ENCODE assay signal across 9 cellular contexts in genomic region chr3:88149146-88149515, GRCh38. TPM values are rescaled to one million over a fixed set of nuclear protein-coding genes. Genes with fewer than 3 reads are reported as not detected.
A peak's percentile ranks its signal among the peaks of the same experiment; 100 is the strongest.
DNase-seq lines count a peak whose midpoint lies in the region; ATAC-seq, FAIRE-seq and TF ChIP-seq lines count a peak whose summit lies in the region.
"Had no signal": no experiment of that assay in that cellular context is flagged by ENCODE, and none has a peak within 500 bp of the region (broad histone marks: within the 10 kb centered on the region; RNA-seq: fewer than 3 reads in every experiment).

No MANE protein-coding gene starts in this region.

- no peaks in the 10 kb centered on the region for H3K9me3 Mint-ChIP-seq in natural killer cell

- no peaks in the 10 kb centered on the region for H3K27me3 Mint-ChIP-seq in natural killer cell (ENCODE audit: low read depth in 2 of 2)

- H3K4me3 Mint-ChIP-seq in natural killer cell, result peak overlapping the region; percentile 91

- H3K27ac Mint-ChIP-seq in natural killer cell, result peak overlapping the region; percentile 91 to 93

- intact Hi-C loops in natural killer cell (cut with micrococcal nuclease), result loop anchor here (1.0 kb wide), 1 partner anchor 90 kb away; the partner anchor contains the start of genes CGGBP1 and ZNF654

- peaks cover 17 to 24% of the 10 kb centered on the region in 2 donors for H3K4me1 Mint-ChIP-seq in natural killer cell

- H3K36me3 Mint-ChIP-seq in natural killer cell, result no peaks in the 10 kb centered on the region

- FAIRE-seq in D721Med (lab: Jason Lieb, UNC), result no peak
- FAIRE-seq: endometrium had no signal

- peak; percentile 17 for DNase-seq in GM10266 (ENCODE audit: extremely low spot score)
- DNase-seq in HT-29 (ENCODE audit: low spot score), result peak; percentile 20
- DNase-seq in SKM-1 (lab: John Stamatoyannopoulos, UW; ENCODE audit: unreplicated experiment), result peak; percentile 63
- DNase-seq in epithelial cell of prostate (ENCODE audit: low read depth, low spot score), result no peak
- DNase-seq in natural killer cell, result no peak
- no peak for DNase-seq in D721Med (ENCODE audit: insufficient read length, low spot score)
- DNase-seq in GM20000 (ENCODE audit: low spot score), result no peak

- ATAC-seq in GM21526 (IDR thresholded peaks at IDR 0.05; ENCODE audit: low FRiP score, unreplicated experiment), result peak; percentile 17
- peak; percentile 1 to 10 (median 5) for ATAC-seq in natural killer cell

- H3K27ac ChIP-seq in epithelial cell of prostate, result peak overlapping the region; percentile 89

- TF ChIP-seq CTCF in GM10266 (IDR thresholded peaks at IDR 0.05; ENCODE audit: control insufficient read depth, insufficient read depth, low read depth, missing control alignments) (no peak), natural killer cell (IDR thresholded peaks at IDR 0.05) (no peak), D721Med (IDR thresholded peaks at IDR 0.05; ENCODE audit: insufficient read depth, missing control alignments) (no peak), GM20000 (IDR thresholded peaks at IDR 0.05; ENCODE audit: extremely low read depth, missing control alignments) (no peak)

RNA-seq across cellular contexts. Expression of gene C3orf38, which starts 0.6 kb away (rescaled TPM):
- 3.1 and 3.3 TPM in 2 replicates for total RNA-seq in HT-29 (2014; rRNA removed; shearing (Covaris generic))
- total RNA-seq in natural killer cell, result 10 to 100 TPM; 52.5 to 60.4 (median 54.7) TPM

Comparison
In these comparisons a context has a peak if more than half of its experiments do, and no peak if none do; other contexts are left out.
1. DNase-seq: peak in GM10266 (single experiment), HT-29 (single experiment) and SKM-1 (single experiment); none in epithelial cell of prostate (single experiment), natural killer cell (single experiment), D721Med (single experiment) and GM20000 (single experiment).
2. RNA of gene C3orf38, which starts 0.6 kb away (total RNA-seq): 52.5 to 60.4 TPM in natural killer cell; 3.1 to 3.3 TPM in HT-29; every median in the first group is over 10 times any median in the second.